Comparison of ENCODE assay signal across 8 cellular contexts in the genomic region with DNA sequence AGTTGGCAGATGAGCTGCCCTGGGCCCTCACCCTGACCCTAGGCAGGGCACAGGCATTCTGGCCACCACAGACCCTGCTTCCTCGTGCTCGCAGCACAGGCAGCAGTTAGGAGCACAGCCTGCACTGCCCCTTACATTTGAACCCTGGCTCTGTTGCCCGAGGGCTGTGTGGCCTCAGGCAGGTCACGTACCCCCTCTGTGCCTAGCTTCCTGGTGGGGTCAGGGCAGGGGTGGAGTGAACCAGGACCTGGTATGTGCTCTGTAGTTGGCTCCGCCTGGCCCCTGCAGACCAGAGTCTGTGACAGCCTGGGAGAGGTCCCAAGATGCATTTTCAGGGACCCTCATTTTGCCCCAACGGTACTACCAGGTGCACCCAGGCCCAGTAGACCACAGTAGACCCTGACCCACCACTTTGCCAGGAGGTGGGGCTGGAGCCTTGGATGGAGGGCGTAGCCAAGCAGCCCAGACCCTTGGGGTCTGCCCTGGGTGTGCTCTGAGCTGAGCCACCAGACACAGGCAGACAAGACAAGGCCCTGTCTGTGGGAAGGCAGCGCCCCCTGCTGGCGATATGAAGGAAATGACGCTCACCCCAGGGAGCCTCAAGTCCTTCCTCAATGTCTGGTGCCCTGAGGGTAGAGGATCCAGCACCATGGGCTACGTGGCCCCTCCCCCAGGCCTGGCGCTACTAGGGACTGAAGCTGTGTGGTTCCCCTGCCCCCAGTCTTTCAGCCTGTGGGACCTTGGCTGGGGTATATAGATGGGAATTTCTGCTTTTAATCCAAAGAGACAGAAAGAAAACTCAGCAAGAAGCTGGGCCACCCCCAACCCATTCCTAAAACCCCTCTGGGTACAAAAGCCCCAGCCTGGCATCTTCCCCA. TPM values are rescaled to one million over a fixed set of nuclear protein-coding genes. Genes with fewer than 3 reads are reported as not detected.
DNase-seq lines count a peak whose midpoint lies in the region; FAIRE-seq and TF ChIP-seq lines count a peak whose summit lies in the region.

No MANE protein-coding gene starts in this region.

- H3K36me3 ChIP-seq in mucosa of stomach (ENCODE audit: control insufficient read depth, insufficient read depth, low read length): no peaks in the 10 kb centered on the region

- DNase-seq in D721Med (ENCODE audit: insufficient read length, low spot score) (peak; percentile 97), HT-29 (ENCODE audit: low spot score) (peak; percentile 83), NOMO-1 treated with dmso at 0.1 percent for 144 hours (lab: John Stamatoyannopoulos, UW; ENCODE audit: unreplicated experiment) (peak; percentile 70), epidermal melanocyte (ENCODE audit: insufficient read length, low spot score) (peak; percentile 99), GOT3 (lab: John Stamatoyannopoulos, UW) (no peak)
- peak; percentile 44 for DNase-seq in activated CD8-positive, alpha-beta memory T cell treated with anti-CD3 and anti-CD28 coated beads, Interleukin-2, amount 50 U/mL, for 24 hours (ENCODE audit: extremely low read depth)
- peak; percentile 64 to 75 for DNase-seq in stimulated activated CD8-positive, alpha-beta memory T cell treated with anti-CD3 and anti-CD28 coated beads, Interleukin-4, amount 100 ng/mL, for 1 hour (ENCODE audit: low read depth in 2 of 2, low spot score in 1 of 2)

- TF ChIP-seq CTCF in D721Med (IDR thresholded peaks at IDR 0.05; ENCODE audit: insufficient read depth, missing control alignments): peak; percentile 96

- H3K27me3 ChIP-seq in mucosa of stomach (ENCODE audit: control insufficient read depth, insufficient read depth, low read length): no peaks in the 10 kb centered on the region

- peak; percentile 29 for FAIRE-seq in D721Med (lab: Jason Lieb, UNC)

- H3K4me3 ChIP-seq in mucosa of stomach (ENCODE audit: low read length): no peak overlapping the region

- peaks cover 22% of the 10 kb centered on the region for H3K4me1 ChIP-seq in mucosa of stomach (ENCODE audit: control insufficient read depth, insufficient read depth, low read length)

- no peaks in the 10 kb centered on the region for H3K9me3 ChIP-seq in mucosa of stomach (ENCODE audit: control insufficient read depth, low read length)

- H3K9ac ChIP-seq in mucosa of stomach (ENCODE audit: low read length): peak overlapping the region; percentile 41

RNA-seq across cellular contexts. Expression of gene LYL1, which starts 9.0 kb away (rescaled TPM):
- total RNA-seq in HT-29 (2014; rRNA removed; shearing (Covaris generic)): 1.8 and 2.5 TPM in 2 replicates

RNA-seq across cellular contexts. Expression of gene TRMT1, which starts 22.9 kb away (rescaled TPM):
- 52.8 and 59.8 TPM in 2 replicates for total RNA-seq in HT-29 (2014; rRNA removed; shearing (Covaris generic))

RNA-seq across cellular contexts. Expression of gene NACC1, which starts 24.4 kb away (rescaled TPM):
- 130 and 133 TPM in 2 replicates for total RNA-seq in HT-29 (2014; rRNA removed; shearing (Covaris generic))

RNA-seq across cellular contexts. Expression of gene STX10, which starts 56.5 kb away (rescaled TPM):
- total RNA-seq in HT-29 (2014; rRNA removed; shearing (Covaris generic)): 86.0 and 102 TPM in 2 replicates

RNA-seq across cellular contexts. Expression of gene IER2, which starts 56.6 kb away (rescaled TPM):
- total RNA-seq in HT-29 (2014; rRNA removed; shearing (Covaris generic)): 144 and 159 TPM in 2 replicates
